Comparison of ENCODE assay signal across 8 cellular contexts in genomic region chr5:956941-957729, GRCh38. TPM values are rescaled to one million over a fixed set of nuclear protein-coding genes. Genes with fewer than 3 reads are reported as not detected.
DNase-seq lines count a peak whose midpoint lies in the region; ATAC-seq and TF ChIP-seq lines count a peak whose summit lies in the region.

No MANE protein-coding gene starts in this region.

- no peaks in the 10 kb centered on the region for H3K36me3 Mint-ChIP-seq in activated B cell treated with CpG ODN at 0.5 μM for 24 hours (ENCODE audit: low read depth)

- POLR2A ChIA-PET in activated B cell treated with CpG ODN at 0.5 μM for 24 hours (lab: Charles Lee), result no interaction called here

- no peak for TF ChIP-seq POLR2A in erythroblast (IDR thresholded peaks at IDR 0.05; ENCODE audit: low read length)

- CTCF ChIA-PET in activated B cell treated with CpG ODN at 0.5 μM for 24 hours (lab: Charles Lee), result no interaction called here

- no peak overlapping the region for H3K27ac Mint-ChIP-seq in activated B cell treated with CpG ODN at 0.5 μM for 24 hours

- TF ChIP-seq CTCF in AG09319 (IDR thresholded peaks at IDR 0.05; ENCODE audit: low read depth, low read length), result peak; percentile 62
- no peak for TF ChIP-seq CTCF in activated B cell treated with CpG ODN at 0.5 μM for 24 hours (IDR thresholded peaks at IDR 0.05)
- peak; percentile 62 for TF ChIP-seq CTCF in fibroblast of the aortic adventitia (IDR thresholded peaks at IDR 0.05; ENCODE audit: insufficient read depth, low read length)

- no peak overlapping the region for H3K4me3 Mint-ChIP-seq in activated B cell treated with CpG ODN at 0.5 μM for 24 hours

- intact Hi-C loops in activated B cell treated with CpG ODN at 0.5 μM for 24 hours (cut with micrococcal nuclease), result no loop called here

- DNase-seq in AG09319 (ENCODE audit: extremely low read depth, low read depth) (peak; percentile 81), activated B cell treated with CpG ODN at 0.5 μM for 24 hours (no peak), fibroblast of the aortic adventitia (ENCODE audit: low read depth) (peak; percentile 95), renal cortical epithelial cell (ENCODE audit: low read depth) (peak; percentile 88), SIG-M5 treated with dmso at 0.1 percent for 504 hours (lab: John Stamatoyannopoulos, UW; ENCODE audit: unreplicated experiment) (no peak), erythroblast (lab: John Stamatoyannopoulos, UW) (no peak)

- no peak overlapping the region for H3K4me3 ChIP-seq in fibroblast of the aortic adventitia (ENCODE audit: low read depth, low read length)

- peaks cover 35% of the 10 kb centered on the region for H3K27me3 Mint-ChIP-seq in activated B cell treated with CpG ODN at 0.5 μM for 24 hours

- H3K4me1 Mint-ChIP-seq in activated B cell treated with CpG ODN at 0.5 μM for 24 hours, result no peaks in the 10 kb centered on the region

- ATAC-seq in GM19025 (IDR thresholded peaks at IDR 0.05; ENCODE audit: low read depth, unreplicated experiment), result peak; percentile 72
- peak; percentile 51 for ATAC-seq in HG03280 (IDR thresholded peaks at IDR 0.05; ENCODE audit: unreplicated experiment)
- ATAC-seq in activated B cell treated with CpG ODN at 0.5 μM for 24 hours (ENCODE audit: low read depth), result peak; percentile 28

- H3K9me3 Mint-ChIP-seq in activated B cell treated with CpG ODN at 0.5 μM for 24 hours, result no peaks in the 10 kb centered on the region

RNA-seq across cellular contexts. Expression of gene NKD2, which starts 51.5 kb away (rescaled TPM):
- 0.16 and 1.1 TPM in 2 replicates for total RNA-seq in activated B cell treated with CpG ODN at 0.5 μM for 24 hours
- 0.81 TPM in 1 of 2 replicates, not detected in the other for total RNA-seq in fibroblast of the aortic adventitia (ENCODE audit: low replicate concordance)
- total RNA-seq in renal cortical epithelial cell, result 0.10 TPM in 1 of 2 replicates, not detected in the other

Comparison
In these comparisons a context has a peak if more than half of its experiments do, and no peak if none do; other contexts are left out.
1. DNase-seq: peak in AG09319 (single experiment), fibroblast of the aortic adventitia (single experiment) and renal cortical epithelial cell (single experiment); none in activated B cell treated with CpG ODN at 0.5 μM for 24 hours (single experiment), SIG-M5 treated with dmso at 0.1 percent for 504 hours (single experiment) and erythroblast (0 of 2).
2. Peak in every context shown above with its lines, with median percentiles within 50 percentile points of each other: ATAC-seq.